Comparison of ENCODE assay signal across 10 cellular contexts in genomic region chr18:46756172-46756558, GRCh38. TPM values are rescaled to one million over a fixed set of nuclear protein-coding genes. Genes with fewer than 3 reads are reported as not detected.
DNase-seq lines count a peak whose midpoint lies in the region; ATAC-seq lines count a peak whose summit lies in the region.
"Had no signal": no experiment of that assay in that cellular context is flagged by ENCODE, and none has a peak within 500 bp of the region (broad histone marks: within the 10 kb centered on the region; RNA-seq: fewer than 3 reads in every experiment).

No MANE protein-coding gene starts in this region.

- intact Hi-C loops in left ventricle myocardium superior (cut with micrococcal nuclease), result no loop called here

- H3K27ac Mint-ChIP-seq in immature natural killer cell, result no peak overlapping the region
- H3K27ac Mint-ChIP-seq in natural killer cell treated with Interleukin-12 subunit alpha and Interleukin-12 subunit beta and Interleukin-15 and Interleukin-18, amount 100 ng/mL, for 72 hours, result no peak overlapping the region
- H3K27ac Mint-ChIP-seq in activated T-cell treated with anti-CD3 and anti-CD28 coated beads, Interleukin-2, amount 50 U/mL, for 24 hours, result no peak overlapping the region
- H3K27ac Mint-ChIP-seq: effector memory CD8-positive, alpha-beta T cell had no signal

- DNase-seq in NCI-H748 treated with DMSO at 0.1 percent for 48 hours (lab: John Stamatoyannopoulos, UW) (peak; percentile 28), left ventricle myocardium superior (no peak), skeletal muscle cell (ENCODE audit: low read depth) (no peak), NCI-H2227 treated with DMSO at 0.1 percent for 48 hours (lab: John Stamatoyannopoulos, UW) (no peak), immature natural killer cell (no peak)
- no peak for DNase-seq in natural killer cell treated with Interleukin-12 subunit alpha and Interleukin-12 subunit beta and Interleukin-15 and Interleukin-18, amount 100 ng/mL, for 72 hours (ENCODE audit: low spot score)
- DNase-seq in activated T-cell treated with anti-CD3 and anti-CD28 coated beads, Interleukin-2, amount 50 U/mL, for 24 hours, result no peak
- DNase-seq: effector memory CD8-positive, alpha-beta T cell had no signal

- peak overlapping the region in 1 of 5 donors; percentile 33 for H3K4me3 Mint-ChIP-seq in immature natural killer cell
- H3K4me3 Mint-ChIP-seq in natural killer cell treated with Interleukin-12 subunit alpha and Interleukin-12 subunit beta and Interleukin-15 and Interleukin-18, amount 100 ng/mL, for 72 hours, result no peak overlapping the region
- H3K4me3 Mint-ChIP-seq in activated T-cell treated with anti-CD3 and anti-CD28 coated beads, Interleukin-2, amount 50 U/mL, for 24 hours, result no peak overlapping the region

- H3K36me3 Mint-ChIP-seq in immature natural killer cell, result peaks cover 0 to 3% (median 0%) of the 10 kb centered on the region in 3 donors
- H3K36me3 Mint-ChIP-seq in natural killer cell treated with Interleukin-12 subunit alpha and Interleukin-12 subunit beta and Interleukin-15 and Interleukin-18, amount 100 ng/mL, for 72 hours, result no peaks in the 10 kb centered on the region
- no peaks in the 10 kb centered on the region for H3K36me3 Mint-ChIP-seq in activated T-cell treated with anti-CD3 and anti-CD28 coated beads, Interleukin-2, amount 50 U/mL, for 24 hours (ENCODE audit: low read depth)

- peaks cover 12 to 16% of the 10 kb centered on the region in 2 donors for H3K4me1 Mint-ChIP-seq in immature natural killer cell
- peaks cover 15 to 16% of the 10 kb centered on the region in 2 donors for H3K4me1 Mint-ChIP-seq in natural killer cell treated with Interleukin-12 subunit alpha and Interleukin-12 subunit beta and Interleukin-15 and Interleukin-18, amount 100 ng/mL, for 72 hours (ENCODE audit: low read depth in 2 of 2)
- peaks cover 19% of the 10 kb centered on the region for H3K4me1 Mint-ChIP-seq in activated T-cell treated with anti-CD3 and anti-CD28 coated beads, Interleukin-2, amount 50 U/mL, for 24 hours (ENCODE audit: low read depth)

- ATAC-seq in GM18868 (IDR thresholded peaks at IDR 0.05; ENCODE audit: unreplicated experiment) (peak; percentile 4), left ventricle myocardium superior (peak; percentile 14)
- ATAC-seq in natural killer cell treated with Interleukin-12 subunit alpha and Interleukin-12 subunit beta and Interleukin-15 and Interleukin-18, amount 100 ng/mL, for 72 hours, result no peak
- ATAC-seq: effector memory CD8-positive, alpha-beta T cell had no signal

- no peaks in the 10 kb centered on the region for H3K9me3 Mint-ChIP-seq in immature natural killer cell
- H3K9me3 Mint-ChIP-seq in natural killer cell treated with Interleukin-12 subunit alpha and Interleukin-12 subunit beta and Interleukin-15 and Interleukin-18, amount 100 ng/mL, for 72 hours, result no peaks in the 10 kb centered on the region
- H3K9me3 Mint-ChIP-seq in activated T-cell treated with anti-CD3 and anti-CD28 coated beads, Interleukin-2, amount 50 U/mL, for 24 hours, result no peaks in the 10 kb centered on the region
- H3K9me3 Mint-ChIP-seq: effector memory CD8-positive, alpha-beta T cell had no signal

- peaks cover 19 to 33% (median 20%) of the 10 kb centered on the region in 3 donors for H3K27me3 Mint-ChIP-seq in immature natural killer cell (ENCODE audit: low read depth in 3 of 3)
- peaks cover 46 to 47% of the 10 kb centered on the region in 2 donors for H3K27me3 Mint-ChIP-seq in natural killer cell treated with Interleukin-12 subunit alpha and Interleukin-12 subunit beta and Interleukin-15 and Interleukin-18, amount 100 ng/mL, for 72 hours
- H3K27me3 Mint-ChIP-seq in activated T-cell treated with anti-CD3 and anti-CD28 coated beads, Interleukin-2, amount 50 U/mL, for 24 hours, result peaks cover 83% of the 10 kb centered on the region

- H3K4me3 ChIP-seq in skeletal muscle cell (ENCODE audit: low read depth, low read length), result peak overlapping the region; percentile 42
- H3K4me3 ChIP-seq: lung had no signal

RNA-seq across cellular contexts. Expression of gene ST8SIA5, which starts 0.7 kb away (rescaled TPM):
- total RNA-seq in left ventricle myocardium superior, result 5.4 TPM
- polyA plus RNA-seq in immature natural killer cell, result not detected
- total RNA-seq in natural killer cell treated with Interleukin-12 subunit alpha and Interleukin-12 subunit beta and Interleukin-15 and Interleukin-18, amount 100 ng/mL, for 72 hours, result 1 to 10 TPM in 1 of 2 donors, under 1 TPM in 1; 0.17 to 1.0 TPM

Comparison
In these comparisons a context has a peak if more than half of its experiments do, and no peak if none do; other contexts are left out.
1. ATAC-seq: peak in GM18868 (single experiment) and left ventricle myocardium superior (single experiment); none in natural killer cell treated with Interleukin-12 subunit alpha and Interleukin-12 subunit beta and Interleukin-15 and Interleukin-18, amount 100 ng/mL, for 72 hours (0 of 2).